ENCODE assay signal across 1 cellular context in the genomic region with DNA sequence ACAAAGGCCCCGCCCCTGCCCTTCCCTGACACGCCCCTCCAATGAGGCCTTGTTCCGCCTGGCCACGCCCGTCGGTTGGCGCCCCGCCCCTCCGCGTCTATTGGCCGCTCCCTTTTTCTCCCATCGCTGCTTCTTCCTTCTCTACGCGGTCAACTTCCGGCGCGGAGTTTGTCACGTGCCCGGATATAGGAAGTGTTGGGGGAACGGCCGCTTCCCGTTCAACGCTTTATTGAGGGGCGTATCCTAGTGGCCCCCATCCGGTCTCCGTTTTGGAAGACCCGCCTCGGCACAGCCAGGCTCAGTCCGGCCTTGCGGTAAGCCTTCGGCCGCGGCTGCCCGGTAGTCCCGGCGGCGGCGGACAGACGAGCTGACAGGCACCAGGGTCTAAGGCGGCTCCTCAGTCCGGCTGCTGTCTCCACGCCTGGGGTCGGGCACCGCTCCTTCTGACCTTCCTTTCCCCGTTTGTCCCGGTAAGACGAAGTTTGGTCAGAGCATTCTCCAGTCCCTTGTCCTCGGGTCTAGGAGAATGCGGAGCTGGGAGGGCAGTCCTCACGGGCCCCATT.
TF ChIP-seq lines count a peak whose summit lies in the region.

A gene with protein sequence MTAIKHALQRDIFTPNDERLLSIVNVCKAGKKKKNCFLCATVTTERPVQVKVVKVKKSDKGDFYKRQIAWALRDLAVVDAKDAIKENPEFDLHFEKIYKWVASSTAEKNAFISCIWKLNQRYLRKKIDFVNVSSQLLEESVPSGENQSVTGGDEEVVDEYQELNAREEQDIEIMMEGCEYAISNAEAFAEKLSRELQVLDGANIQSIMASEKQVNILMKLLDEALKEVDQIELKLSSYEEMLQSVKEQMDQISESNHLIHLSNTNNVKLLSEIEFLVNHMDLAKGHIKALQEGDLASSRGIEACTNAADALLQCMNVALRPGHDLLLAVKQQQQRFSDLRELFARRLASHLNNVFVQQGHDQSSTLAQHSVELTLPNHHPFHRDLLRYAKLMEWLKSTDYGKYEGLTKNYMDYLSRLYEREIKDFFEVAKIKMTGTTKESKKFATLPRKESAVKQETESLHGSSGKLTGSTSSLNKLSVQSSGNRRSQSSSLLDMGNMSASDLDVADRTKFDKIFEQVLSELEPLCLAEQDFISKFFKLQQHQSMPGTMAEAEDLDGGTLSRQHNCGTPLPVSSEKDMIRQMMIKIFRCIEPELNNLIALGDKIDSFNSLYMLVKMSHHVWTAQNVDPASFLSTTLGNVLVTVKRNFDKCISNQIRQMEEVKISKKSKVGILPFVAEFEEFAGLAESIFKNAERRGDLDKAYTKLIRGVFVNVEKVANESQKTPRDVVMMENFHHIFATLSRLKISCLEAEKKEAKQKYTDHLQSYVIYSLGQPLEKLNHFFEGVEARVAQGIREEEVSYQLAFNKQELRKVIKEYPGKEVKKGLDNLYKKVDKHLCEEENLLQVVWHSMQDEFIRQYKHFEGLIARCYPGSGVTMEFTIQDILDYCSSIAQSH (plus strand): TSS at position 165 of the 563 bp plus-strand sequence. CDS start 4,676 bp downstream, outside the sequence.

TF ChIP-seq in HEK293, 187 proteins besides CTCF, POLR2A, EP300 and RAD21 (continued from another document):
- TF ChIP-seq, protein P1, sequence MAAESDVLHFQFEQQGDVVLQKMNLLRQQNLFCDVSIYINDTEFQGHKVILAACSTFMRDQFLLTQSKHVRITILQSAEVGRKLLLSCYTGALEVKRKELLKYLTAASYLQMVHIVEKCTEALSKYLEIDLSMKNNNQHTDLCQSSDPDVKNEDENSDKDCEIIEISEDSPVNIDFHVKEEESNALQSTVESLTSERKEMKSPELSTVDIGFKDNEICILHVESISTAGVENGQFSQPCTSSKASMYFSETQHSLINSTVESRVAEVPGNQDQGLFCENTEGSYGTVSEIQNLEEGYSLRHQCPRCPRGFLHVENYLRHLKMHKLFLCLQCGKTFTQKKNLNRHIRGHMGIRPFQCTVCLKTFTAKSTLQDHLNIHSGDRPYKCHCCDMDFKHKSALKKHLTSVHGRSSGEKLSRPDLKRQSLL (tag by site-specific recombination; IDR thresholded peaks at IDR 0.05), result no peak
- TF ChIP-seq MYNN (tag by site-specific recombination; IDR thresholded peaks at IDR 0.05; ENCODE audit: borderline replicate concordance) (no peak), ZNF658 (tag by site-specific recombination; IDR thresholded peaks at IDR 0.05) (no peak), FEZF1 (tag by site-specific recombination; IDR thresholded peaks at IDR 0.05) (no peak), ZNF221 (tag by site-specific recombination; IDR thresholded peaks at IDR 0.05; ENCODE audit: borderline replicate concordance) (no peak), ZNF211 (tag by site-specific recombination; IDR thresholded peaks at IDR 0.05; ENCODE audit: low read depth) (no peak), ZNF621 (tag by site-specific recombination; IDR thresholded peaks at IDR 0.05) (no peak), MEIS1 (CRISPR knock-in tag; IDR thresholded peaks at IDR 0.05; ENCODE audit: borderline replicate concordance) (no peak), ZBTB48 (tag by site-specific recombination; IDR thresholded peaks at IDR 0.05) (no peak), ZNF501 (tag by site-specific recombination; IDR thresholded peaks at IDR 0.05) (peak; percentile 48; the same call in 1 of the 2 replicates), ZNF423 (tag by site-specific recombination; IDR thresholded peaks at IDR 0.05) (no peak), OVOL3 (tag by site-specific recombination; IDR thresholded peaks at IDR 0.05) (no peak), ZNF10 (tag by site-specific recombination; IDR thresholded peaks at IDR 0.05) (no peak), ZNF341 (tag by site-specific recombination; IDR thresholded peaks at IDR 0.05; ENCODE audit: low read depth) (peak; percentile 71), ZSCAN30 (tag by site-specific recombination; IDR thresholded peaks at IDR 0.05) (no peak)
- TF ChIP-seq, protein P2, sequence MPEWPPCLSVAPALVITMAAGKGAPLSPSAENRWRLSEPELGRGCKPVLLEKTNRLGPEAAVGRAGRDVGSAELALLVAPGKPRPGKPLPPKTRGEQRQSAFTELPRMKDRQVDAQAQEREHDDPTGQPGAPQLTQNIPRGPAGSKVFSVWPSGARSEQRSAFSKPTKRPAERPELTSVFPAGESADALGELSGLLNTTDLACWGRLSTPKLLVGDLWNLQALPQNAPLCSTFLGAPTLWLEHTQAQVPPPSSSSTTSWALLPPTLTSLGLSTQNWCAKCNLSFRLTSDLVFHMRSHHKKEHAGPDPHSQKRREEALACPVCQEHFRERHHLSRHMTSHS (tag by site-specific recombination; IDR thresholded peaks at IDR 0.05), result no peak
- TF ChIP-seq, protein P3, sequence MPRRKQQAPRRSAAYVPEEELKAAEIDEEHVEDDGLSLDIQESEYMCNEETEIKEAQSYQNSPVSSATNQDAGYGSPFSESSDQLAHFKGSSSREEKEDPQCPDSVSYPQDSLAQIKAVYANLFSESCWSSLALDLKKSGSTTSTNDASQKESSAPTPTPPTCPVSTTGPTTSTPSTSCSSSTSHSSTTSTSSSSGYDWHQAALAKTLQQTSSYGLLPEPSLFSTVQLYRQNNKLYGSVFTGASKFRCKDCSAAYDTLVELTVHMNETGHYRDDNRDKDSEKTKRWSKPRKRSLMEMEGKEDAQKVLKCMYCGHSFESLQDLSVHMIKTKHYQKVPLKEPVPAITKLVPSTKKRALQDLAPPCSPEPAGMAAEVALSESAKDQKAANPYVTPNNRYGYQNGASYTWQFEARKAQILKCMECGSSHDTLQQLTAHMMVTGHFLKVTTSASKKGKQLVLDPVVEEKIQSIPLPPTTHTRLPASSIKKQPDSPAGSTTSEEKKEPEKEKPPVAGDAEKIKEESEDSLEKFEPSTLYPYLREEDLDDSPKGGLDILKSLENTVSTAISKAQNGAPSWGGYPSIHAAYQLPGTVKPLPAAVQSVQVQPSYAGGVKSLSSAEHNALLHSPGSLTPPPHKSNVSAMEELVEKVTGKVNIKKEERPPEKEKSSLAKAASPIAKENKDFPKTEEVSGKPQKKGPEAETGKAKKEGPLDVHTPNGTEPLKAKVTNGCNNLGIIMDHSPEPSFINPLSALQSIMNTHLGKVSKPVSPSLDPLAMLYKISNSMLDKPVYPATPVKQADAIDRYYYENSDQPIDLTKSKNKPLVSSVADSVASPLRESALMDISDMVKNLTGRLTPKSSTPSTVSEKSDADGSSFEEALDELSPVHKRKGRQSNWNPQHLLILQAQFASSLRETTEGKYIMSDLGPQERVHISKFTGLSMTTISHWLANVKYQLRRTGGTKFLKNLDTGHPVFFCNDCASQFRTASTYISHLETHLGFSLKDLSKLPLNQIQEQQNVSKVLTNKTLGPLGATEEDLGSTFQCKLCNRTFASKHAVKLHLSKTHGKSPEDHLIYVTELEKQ (tag by site-specific recombination; IDR thresholded peaks at IDR 0.05; ENCODE audit: borderline replicate concordance), result no peak
- TF ChIP-seq, protein P4, sequence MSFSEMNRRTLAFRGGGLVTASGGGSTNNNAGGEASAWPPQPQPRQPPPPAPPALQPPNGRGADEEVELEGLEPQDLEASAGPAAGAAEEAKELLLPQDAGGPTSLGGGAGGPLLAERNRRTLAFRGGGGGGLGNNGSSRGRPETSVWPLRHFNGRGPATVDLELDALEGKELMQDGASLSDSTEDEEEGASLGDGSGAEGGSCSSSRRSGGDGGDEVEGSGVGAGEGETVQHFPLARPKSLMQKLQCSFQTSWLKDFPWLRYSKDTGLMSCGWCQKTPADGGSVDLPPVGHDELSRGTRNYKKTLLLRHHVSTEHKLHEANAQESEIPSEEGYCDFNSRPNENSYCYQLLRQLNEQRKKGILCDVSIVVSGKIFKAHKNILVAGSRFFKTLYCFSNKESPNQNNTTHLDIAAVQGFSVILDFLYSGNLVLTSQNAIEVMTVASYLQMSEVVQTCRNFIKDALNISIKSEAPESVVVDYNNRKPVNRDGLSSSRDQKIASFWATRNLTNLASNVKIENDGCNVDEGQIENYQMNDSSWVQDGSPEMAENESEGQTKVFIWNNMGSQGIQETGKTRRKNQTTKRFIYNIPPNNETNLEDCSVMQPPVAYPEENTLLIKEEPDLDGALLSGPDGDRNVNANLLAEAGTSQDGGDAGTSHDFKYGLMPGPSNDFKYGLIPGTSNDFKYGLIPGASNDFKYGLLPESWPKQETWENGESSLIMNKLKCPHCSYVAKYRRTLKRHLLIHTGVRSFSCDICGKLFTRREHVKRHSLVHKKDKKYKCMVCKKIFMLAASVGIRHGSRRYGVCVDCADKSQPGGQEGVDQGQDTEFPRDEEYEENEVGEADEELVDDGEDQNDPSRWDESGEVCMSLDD (tag by site-specific recombination; IDR thresholded peaks at IDR 0.05), result 0 out of 2 replicates have a peak, but pooled peaks have one; percentile 50
- TF ChIP-seq, protein P5, sequence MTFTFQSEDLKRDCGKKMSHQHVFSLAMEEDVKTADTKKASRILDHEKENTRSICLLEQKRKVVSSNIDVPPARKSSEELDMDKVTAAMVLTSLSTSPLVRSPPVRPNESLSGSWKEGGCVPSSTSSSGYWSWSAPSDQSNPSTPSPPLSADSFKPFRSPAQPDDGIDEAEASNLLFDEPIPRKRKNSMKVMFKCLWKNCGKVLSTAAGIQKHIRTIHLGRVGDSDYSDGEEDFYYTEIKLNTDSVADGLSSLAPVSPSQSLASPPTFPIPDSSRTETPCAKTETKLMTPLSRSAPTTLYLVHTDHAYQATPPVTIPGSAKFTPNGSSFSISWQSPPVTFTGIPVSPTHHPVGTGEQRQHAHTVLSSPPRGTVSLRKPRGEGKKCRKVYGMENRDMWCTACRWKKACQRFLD (tag by site-specific recombination; IDR thresholded peaks at IDR 0.05), result no peak
- TF ChIP-seq, protein P6, sequence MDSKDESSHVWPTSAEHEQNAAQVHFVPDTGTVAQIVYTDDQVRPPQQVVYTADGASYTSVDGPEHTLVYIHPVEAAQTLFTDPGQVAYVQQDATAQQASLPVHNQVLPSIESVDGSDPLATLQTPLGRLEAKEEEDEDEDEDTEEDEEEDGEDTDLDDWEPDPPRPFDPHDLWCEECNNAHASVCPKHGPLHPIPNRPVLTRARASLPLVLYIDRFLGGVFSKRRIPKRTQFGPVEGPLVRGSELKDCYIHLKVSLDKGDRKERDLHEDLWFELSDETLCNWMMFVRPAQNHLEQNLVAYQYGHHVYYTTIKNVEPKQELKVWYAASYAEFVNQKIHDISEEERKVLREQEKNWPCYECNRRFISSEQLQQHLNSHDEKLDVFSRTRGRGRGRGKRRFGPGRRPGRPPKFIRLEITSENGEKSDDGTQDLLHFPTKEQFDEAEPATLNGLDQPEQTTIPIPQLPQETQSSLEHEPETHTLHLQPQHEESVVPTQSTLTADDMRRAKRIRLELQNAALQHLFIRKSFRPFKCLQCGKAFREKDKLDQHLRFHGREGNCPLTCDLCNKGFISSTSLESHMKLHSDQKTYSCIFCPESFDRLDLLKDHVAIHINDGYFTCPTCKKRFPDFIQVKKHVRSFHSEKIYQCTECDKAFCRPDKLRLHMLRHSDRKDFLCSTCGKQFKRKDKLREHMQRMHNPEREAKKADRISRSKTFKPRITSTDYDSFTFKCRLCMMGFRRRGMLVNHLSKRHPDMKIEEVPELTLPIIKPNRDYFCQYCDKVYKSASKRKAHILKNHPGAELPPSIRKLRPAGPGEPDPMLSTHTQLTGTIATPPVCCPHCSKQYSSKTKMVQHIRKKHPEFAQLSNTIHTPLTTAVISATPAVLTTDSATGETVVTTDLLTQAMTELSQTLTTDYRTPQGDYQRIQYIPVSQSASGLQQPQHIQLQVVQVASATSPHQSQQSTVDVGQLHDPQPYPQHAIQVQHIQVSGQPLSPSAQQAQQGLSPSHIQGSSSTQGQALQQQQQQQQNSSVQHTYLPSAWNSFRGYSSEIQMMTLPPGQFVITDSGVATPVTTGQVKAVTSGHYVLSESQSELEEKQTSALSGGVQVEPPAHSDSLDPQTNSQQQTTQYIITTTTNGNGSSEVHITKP (tag by site-specific recombination; IDR thresholded peaks at IDR 0.05), result peak; percentile 74
